Comparison of ENCODE assay signal across 25 cellular contexts in genomic region chr5:1121101-1121500, GRCh38.
"Had no signal": no experiment of that assay in that cellular context is flagged by ENCODE, and none has a peak within 500 bp of the region (broad histone marks: within the 10 kb centered on the region; RNA-seq: fewer than 3 reads in every experiment).

No MANE protein-coding gene starts in this region.

- ATAC-seq: foreskin keratinocyte; left lobe of liver; lower lobe of right lung; naive thymus-derived CD8-positive, alpha-beta T cell; pancreas; sciatic nerve; stimulated activated naive B cell treated with anti-CD40 and anti-IgM and Interleukin-4, amounts not matched to agents 10 μg/mL and 1 μg/mL and 100 μg/mL, for 72 hours had no signal

- H3K36me3 Mint-ChIP-seq: memory B cell; naive thymus-derived CD8-positive, alpha-beta T cell had no signal

- H3K27me3 ChIP-seq: pancreas, stomach had no signal

- H3K4me1 ChIP-seq: foreskin keratinocyte had no signal

- DNase-seq: central memory CD4-positive, alpha-beta T cell; effector CD4-positive, alpha-beta T cell; endodermal cell; erythroblast; foreskin keratinocyte; head of caudate nucleus; hypothalamus; kidney glomerular epithelial cell; lower lobe of right lung; naive thymus-derived CD8-positive, alpha-beta T cell; occipital lobe; stimulated activated CD4-positive, alpha-beta T cell treated with anti-CD3 and anti-CD28 coated beads, Interleukin-2, amount 100 ng/mL, for 24 hours; stimulated activated CD4-positive, alpha-beta T cell treated with anti-CD3 and anti-CD28 coated beads, Interleukin-4, amount 100 ng/mL, for 4 hours; stimulated activated naive B cell treated with anti-CD40 and anti-IgM and Interleukin-4, amounts not matched to agents 10 μg/mL and 1 μg/mL and 100 μg/mL, for 72 hours; stomach; substantia nigra; trophoblast cell had no signal

- H3K36me3 ChIP-seq: lower lobe of right lung, pancreas, stomach had no signal

- H3K4me3 Mint-ChIP-seq: endodermal cell; memory B cell; naive thymus-derived CD8-positive, alpha-beta T cell; neural crest cell; stimulated activated naive B cell treated with anti-CD40 and anti-IgM and Interleukin-4, amounts not matched to agents 10 μg/mL and 1 μg/mL and 100 μg/mL, for 72 hours had no signal

- H3K9me3 Mint-ChIP-seq: memory B cell; naive thymus-derived CD8-positive, alpha-beta T cell; neural crest cell had no signal

- H3K27ac Mint-ChIP-seq: endodermal cell; memory B cell; progenitor cell of endocrine pancreas; stimulated activated naive B cell treated with anti-CD40 and anti-IgM and Interleukin-4, amounts not matched to agents 10 μg/mL and 1 μg/mL and 100 μg/mL, for 72 hours had no signal

- H3K27me3 Mint-ChIP-seq: memory B cell; naive thymus-derived CD8-positive, alpha-beta T cell had no signal

- H3K27ac ChIP-seq: coronary artery, foreskin keratinocyte, lower lobe of right lung, pancreas, skin epidermis, stomach had no signal

- H3K4me3 ChIP-seq: coronary artery, lower lobe of right lung, pancreas, skin epidermis, stomach had no signal

- H3K9me3 ChIP-seq: lower lobe of right lung, pancreas, stomach had no signal
